In the genomic region with DNA sequence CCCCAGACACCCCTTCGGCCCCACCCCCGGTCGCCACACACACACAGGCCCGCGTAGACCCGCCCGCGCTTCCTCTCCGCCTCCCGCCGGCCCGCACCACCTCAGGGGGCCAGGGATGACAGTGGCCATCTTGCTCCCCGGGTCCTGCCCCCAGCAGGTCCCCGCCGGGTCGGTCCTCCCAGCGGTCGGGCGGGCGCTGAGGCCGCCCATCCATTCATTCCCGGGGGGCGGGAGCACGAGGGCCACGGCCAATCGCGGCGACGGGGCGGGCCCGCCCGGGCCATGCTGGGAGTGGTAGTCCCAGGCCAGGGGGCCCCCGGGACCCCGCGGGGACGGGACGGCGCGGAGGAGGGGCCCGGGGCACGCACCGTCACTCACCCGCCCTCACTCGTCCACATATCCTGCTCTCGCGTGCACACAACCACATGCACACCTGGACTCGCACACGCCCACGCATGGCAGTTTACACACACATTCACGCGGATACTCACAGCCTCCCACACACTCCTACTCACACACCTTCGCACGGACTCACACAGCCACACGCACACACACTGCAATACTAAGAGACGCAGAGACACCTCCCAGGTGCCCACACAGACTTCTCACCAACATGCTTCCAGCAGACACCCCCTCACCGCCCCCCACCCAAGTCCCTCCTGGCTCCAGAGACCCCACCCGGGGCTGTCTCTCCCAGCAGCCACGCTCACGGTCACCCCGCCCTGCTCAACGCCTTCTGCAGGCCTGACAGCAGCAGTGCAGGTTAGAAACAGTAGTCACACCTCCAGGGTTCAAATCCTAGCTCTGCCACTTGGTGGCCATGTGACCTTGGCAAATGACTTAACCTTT, we compare ENCODE assay signal across 8 cellular contexts. TPM values are rescaled to one million over a fixed set of nuclear protein-coding genes. Genes with fewer than 3 reads are reported as not detected.
DNase-seq lines count a peak whose midpoint lies in the region; ATAC-seq and TF ChIP-seq lines count a peak whose summit lies in the region.

A gene (minus strand): TSS at position 209 of the 849 bp plus-strand sequence. CDS start 80 bp downstream, at position 129.

- peaks cover 68% of the 10 kb centered on the region for H3K27me3 Mint-ChIP-seq in activated T-cell treated with anti-CD3 and anti-CD28 coated beads, Interleukin-2, amount 50 U/mL, for 72 hours (ENCODE audit: low read depth)

- no peaks in the 10 kb centered on the region for H3K36me3 ChIP-seq in OCI-LY7 (ENCODE audit: insufficient read depth, low read length)

- DNase-seq in HK-2 (ENCODE audit: unreplicated experiment) (peak; percentile 89), OCI-LY7 (ENCODE audit: low spot score) (peak; percentile 88), fibroblast of peridontal ligament (ENCODE audit: extremely low read depth) (peak; percentile 40), occipital lobe (lab: John Stamatoyannopoulos, UW) (peak; percentile 76)
- peak; percentile 75 to 76 for DNase-seq in activated T-cell treated with anti-CD3 and anti-CD28 coated beads, Interleukin-2, amount 50 U/mL, for 72 hours

- no TSS peak for BruUV-seq in OCI-LY7 (replicated peaks; lab: Mats Ljungman, UMichigan)

- peak within 1 kb of the TSS; percentile 60 to 76 for H3K4me3 Mint-ChIP-seq in activated T-cell treated with anti-CD3 and anti-CD28 coated beads, Interleukin-2, amount 50 U/mL, for 72 hours

- no peak within 1 kb of the TSS for H3K27ac Mint-ChIP-seq in activated T-cell treated with anti-CD3 and anti-CD28 coated beads, Interleukin-2, amount 50 U/mL, for 72 hours

- H3K9me3 Mint-ChIP-seq in activated T-cell treated with anti-CD3 and anti-CD28 coated beads, Interleukin-2, amount 50 U/mL, for 72 hours, result no peaks in the 10 kb centered on the region

- H3K36me3 Mint-ChIP-seq in activated T-cell treated with anti-CD3 and anti-CD28 coated beads, Interleukin-2, amount 50 U/mL, for 72 hours (ENCODE audit: insufficient read depth in 2 of 2), result peaks cover 0 to 3% of the 10 kb centered on the region in 2 donors

- no peaks in the 10 kb centered on the region for H3K9me3 ChIP-seq in OCI-LY7 (ENCODE audit: low read length)

- H3K79me2 ChIP-seq in OCI-LY7 (ENCODE audit: insufficient read depth, low read depth, low read length), result no peaks in the 10 kb centered on the region

- ATAC-seq in GM19043 (IDR thresholded peaks at IDR 0.05; ENCODE audit: low read depth, unreplicated experiment) (peak; percentile 61), GM21367 (IDR thresholded peaks at IDR 0.05; ENCODE audit: unreplicated experiment) (no peak)
- ATAC-seq in activated T-cell treated with anti-CD3 and anti-CD28 coated beads, Interleukin-2, amount 50 U/mL, for 72 hours (replicated peaks in 1 of 2), result peak; percentile 85 to 88

- no peak; the same call in 1 of the 2 replicates for TF ChIP-seq CTCF in C4-2B (conservative IDR thresholded peaks at IDR 0.05)
- TF ChIP-seq CTCF in OCI-LY7 (conservative IDR thresholded peaks at IDR 0.05; ENCODE audit: low read length), result peak; percentile 76

- POLR2A ChIA-PET in OCI-LY7 (lab: Charles Lee), result interaction anchor here (0.6 kb wide), 1 partner anchor 324 kb away, joined by 3 read pairs; no protein-coding TSS in a partner anchor

- peak within 1 kb of the TSS; percentile 77 for H2AFZ ChIP-seq in OCI-LY7 (ENCODE audit: low read length)

- H3K4me2 ChIP-seq in OCI-LY7 (ENCODE audit: low read length), result peak within 1 kb of the TSS; percentile 74

- H3K9me2 ChIP-seq in OCI-LY7 (ENCODE audit: insufficient read depth, low read length), result no peaks in the 10 kb centered on the region

- H4K20me1 ChIP-seq in OCI-LY7 (ENCODE audit: insufficient read depth, low read length), result no peaks in the 10 kb centered on the region

- intact Hi-C loops in OCI-LY7 (cut with micrococcal nuclease; ENCODE audit: unreplicated experiment), result loop anchor here (1.0 to 10.0 kb wide), 3 partner anchors 82 to 322 kb away; no protein-coding TSS in a partner anchor

- CTCF ChIA-PET in OCI-LY7 (lab: Charles Lee; ENCODE audit: unreplicated experiment), result no interaction called here

- H3K27ac ChIP-seq in C4-2B, result peak within 1 kb of the TSS; percentile 53
- no peak within 1 kb of the TSS for H3K27ac ChIP-seq in OCI-LY7 (ENCODE audit: low read depth, low read length, poor library complexity, severe bottlenecking)

- peak within 1 kb of the TSS; percentile 76 for H3K4me3 ChIP-seq in OCI-LY7 (ENCODE audit: low read depth, low read length, poor library complexity, severe bottlenecking)

- H3K4me1 ChIP-seq in OCI-LY7 (ENCODE audit: insufficient read depth, low read length, poor library complexity, severe bottlenecking), result peaks cover 26% of the 10 kb centered on the region

- H3K4me1 Mint-ChIP-seq in activated T-cell treated with anti-CD3 and anti-CD28 coated beads, Interleukin-2, amount 50 U/mL, for 72 hours (ENCODE audit: low read depth), result peaks cover 24% of the 10 kb centered on the region

RNA-seq across cellular contexts. Expression of the gene that starts here (rescaled TPM):
- total RNA-seq in OCI-LY7 (2014; rRNA removed; shearing (Covaris generic)), result 6.5 and 7.6 TPM in 2 replicates
- total RNA-seq in OCI-LY7 (2022), result 11.3 and 11.4 TPM in 2 replicates
- total RNA-seq in activated T-cell treated with anti-CD3 and anti-CD28 coated beads, Interleukin-2, amount 50 U/mL, for 72 hours, result under 1 TPM; 0.65 to 0.99 TPM
- total RNA-seq in occipital lobe, result 37.4 TPM

Comparison
In these comparisons a context has a peak if more than half of its experiments do, and no peak if none do; other contexts are left out.
1. Peak in DNase-seq and ATAC-seq in activated T-cell treated with anti-CD3 and anti-CD28 coated beads, Interleukin-2, amount 50 U/mL, for 72 hours; RNA of the gene not detected or under 1 TPM.